In the genomic region with DNA sequence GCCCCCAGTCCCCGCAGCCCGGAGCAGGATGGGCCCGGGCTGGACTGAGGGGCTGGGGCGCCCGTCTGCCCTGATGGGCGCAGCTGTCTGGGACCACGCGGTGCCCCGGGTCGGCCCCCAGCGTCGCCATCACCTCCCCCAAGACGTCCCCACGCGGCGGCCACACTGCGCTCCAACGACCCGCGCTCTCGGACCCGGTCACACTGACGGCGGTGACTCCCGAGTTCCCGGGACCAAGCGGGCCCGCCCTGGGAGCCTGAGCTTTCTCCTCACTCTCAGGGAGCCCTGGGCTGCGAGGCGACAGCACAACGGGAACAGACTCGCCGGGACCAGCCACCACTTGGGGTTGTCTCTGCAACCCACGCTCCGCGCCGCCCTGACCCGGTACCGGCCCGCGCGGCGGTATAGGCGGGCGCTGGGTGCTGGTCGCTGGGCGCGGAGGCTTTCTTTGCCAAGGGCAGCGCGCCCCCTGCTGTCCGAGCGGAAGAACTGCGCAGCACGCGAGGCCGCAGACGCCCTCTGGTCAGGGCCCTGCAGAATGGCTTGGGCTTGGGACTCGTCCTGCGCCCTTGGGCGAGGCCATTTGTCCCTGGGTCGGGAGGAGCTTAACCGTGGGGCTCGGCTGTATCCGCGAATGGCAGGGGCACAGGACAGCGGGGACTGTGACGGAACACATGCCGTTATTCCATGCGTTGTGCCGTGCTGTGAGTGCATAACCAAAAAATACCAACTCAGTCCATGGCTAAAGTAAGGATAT, we compare ENCODE assay signal across 1 cellular context.
TF ChIP-seq lines count a peak whose summit lies in the region.

No MANE protein-coding gene starts in this region.

TF ChIP-seq in HepG2, 621 proteins besides CTCF, POLR2A, EP300 and RAD21 (continued from another document and continues in another):
- TF ChIP-seq, protein P1, sequence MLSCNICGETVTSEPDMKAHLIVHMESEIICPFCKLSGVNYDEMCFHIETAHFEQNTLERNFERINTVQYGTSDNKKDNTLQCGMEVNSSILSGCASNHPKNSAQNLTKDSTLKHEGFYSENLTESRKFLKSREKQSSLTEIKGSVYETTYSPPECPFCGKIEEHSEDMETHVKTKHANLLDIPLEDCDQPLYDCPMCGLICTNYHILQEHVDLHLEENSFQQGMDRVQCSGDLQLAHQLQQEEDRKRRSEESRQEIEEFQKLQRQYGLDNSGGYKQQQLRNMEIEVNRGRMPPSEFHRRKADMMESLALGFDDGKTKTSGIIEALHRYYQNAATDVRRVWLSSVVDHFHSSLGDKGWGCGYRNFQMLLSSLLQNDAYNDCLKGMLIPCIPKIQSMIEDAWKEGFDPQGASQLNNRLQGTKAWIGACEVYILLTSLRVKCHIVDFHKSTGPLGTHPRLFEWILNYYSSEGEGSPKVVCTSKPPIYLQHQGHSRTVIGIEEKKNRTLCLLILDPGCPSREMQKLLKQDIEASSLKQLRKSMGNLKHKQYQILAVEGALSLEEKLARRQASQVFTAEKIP (CRISPR knock-in tag; IDR thresholded peaks at IDR 0.05; ENCODE audit: borderline replicate concordance), result no peak
- TF ChIP-seq ZNF761 (CRISPR knock-in tag; conservative IDR thresholded peaks at IDR 0.05) (peak; percentile 72; the same call in 1 of the 2 replicates), SMARCC2 (IDR thresholded peaks at IDR 0.05) (no peak), ZNF549 (CRISPR knock-in tag; IDR thresholded peaks at IDR 0.05) (no peak), CEBPG (CRISPR knock-in tag; IDR thresholded peaks at IDR 0.05) (no peak), ZNF329 (CRISPR knock-in tag; IDR thresholded peaks at IDR 0.05; ENCODE audit: low read depth) (no peak), TGIF2 (CRISPR knock-in tag; IDR thresholded peaks at IDR 0.05) (no peak), ZNF350 (CRISPR knock-in tag; IDR thresholded peaks at IDR 0.05; ENCODE audit: borderline replicate concordance, low read depth) (peak; percentile 70; the same call in 1 of the 2 replicates), ATF2 (CRISPR knock-in tag; IDR thresholded peaks at IDR 0.05) (peak; percentile 65; the same call in 1 of the 2 replicates), ZNF556 (CRISPR knock-in tag; IDR thresholded peaks at IDR 0.05; ENCODE audit: borderline replicate concordance) (peak; percentile 94), KLF6 (CRISPR knock-in tag; IDR thresholded peaks at IDR 0.05) (no peak), SRSF1 (optimal IDR thresholded peaks at IDR 0.05; ENCODE audit: low read depth, low read length) (no peak), EHMT2 (IDR thresholded peaks at IDR 0.05; ENCODE audit: borderline replicate concordance, low read depth, low read length) (no peak), ZBTB39 (CRISPR knock-in tag; IDR thresholded peaks at IDR 0.05) (0 out of 2 replicates have a peak, but pooled peaks have one; percentile 23), CREB3 (CRISPR knock-in tag; IDR thresholded peaks at IDR 0.05) (no peak), ZNF124 (CRISPR knock-in tag; IDR thresholded peaks at IDR 0.05) (0 out of 2 replicates have a peak, but pooled peaks have one; percentile 33), ZNF672 (CRISPR knock-in tag; IDR thresholded peaks at IDR 0.05) (no peak), FOXJ3 (CRISPR knock-in tag; IDR thresholded peaks at IDR 0.05; ENCODE audit: borderline replicate concordance) (peak; percentile 38; the same call in 1 of the 2 replicates), STAG1 (CRISPR knock-in tag; IDR thresholded peaks at IDR 0.05) (peak; percentile 99), SRSF4 (IDR thresholded peaks at IDR 0.05; ENCODE audit: low read depth, low read length, poor library complexity, severe bottlenecking) (no peak), ZNF44 (CRISPR knock-in tag; IDR thresholded peaks at IDR 0.05) (no peak), ZNF263 (CRISPR knock-in tag; IDR thresholded peaks at IDR 0.05) (peak; percentile 40; the same call in 1 of the 2 replicates), PHF21A (CRISPR knock-in tag; IDR thresholded peaks at IDR 0.05) (peak; percentile 81), CENPT (CRISPR knock-in tag; IDR thresholded peaks at IDR 0.05; ENCODE audit: low read depth) (no peak), TEAD2 (CRISPR knock-in tag; IDR thresholded peaks at IDR 0.05) (no peak), ZNF292 (CRISPR knock-in tag; IDR thresholded peaks at IDR 0.05; ENCODE audit: borderline replicate concordance, low read depth) (no peak), TCF12 (IDR thresholded peaks at IDR 0.05) (no peak), TCF12 (CRISPR knock-in tag; IDR thresholded peaks at IDR 0.05) (no peak), MED8 (CRISPR knock-in tag; IDR thresholded peaks at IDR 0.05; ENCODE audit: insufficient replicate concordance) (no peak), ZNF75D (CRISPR knock-in tag; IDR thresholded peaks at IDR 0.05; ENCODE audit: borderline replicate concordance) (no peak), ZNF331 (CRISPR knock-in tag; IDR thresholded peaks at IDR 0.05) (peak; percentile 84; the same call in 1 of the 2 replicates), THAP11 (CRISPR knock-in tag; IDR thresholded peaks at IDR 0.05) (no peak; the same call in none of the 2 replicates), HMGA1 (CRISPR knock-in tag; conservative IDR thresholded peaks at IDR 0.05) (no peak), ASH2L (IDR thresholded peaks at IDR 0.05; ENCODE audit: insufficient read length, low read depth, low read length) (no peak), ZSCAN30 (CRISPR knock-in tag; IDR thresholded peaks at IDR 0.05) (peak; percentile 85; the same call in 1 of the 2 replicates), MNT (IDR thresholded peaks at IDR 0.05) (no peak), DNMT3B (CRISPR knock-in tag; conservative IDR thresholded peaks at IDR 0.05) (peak; percentile 72; the same call in 1 of the 2 replicates), WIZ (CRISPR knock-in tag; IDR thresholded peaks at IDR 0.05) (peak; percentile 32; the same call in 1 of the 2 replicates), CENPBD1 (CRISPR knock-in tag; IDR thresholded peaks at IDR 0.05; ENCODE audit: borderline replicate concordance, low read depth) (no peak), KDM5B (CRISPR knock-in tag; IDR thresholded peaks at IDR 0.05; ENCODE audit: borderline replicate concordance) (no peak; the same call in 1 of the 2 replicates), RBM39 (IDR thresholded peaks at IDR 0.05; ENCODE audit: low read depth, low read length, poor library complexity, severe bottlenecking) (peak; percentile 67), ZBTB1 (CRISPR knock-in tag; IDR thresholded peaks at IDR 0.05; ENCODE audit: borderline replicate concordance) (no peak), ZNF333 (CRISPR knock-in tag; IDR thresholded peaks at IDR 0.05; ENCODE audit: borderline replicate concordance) (no peak), ZNF234 (CRISPR knock-in tag; conservative IDR thresholded peaks at IDR 0.05) (no peak), ZNF841 (CRISPR knock-in tag; IDR thresholded peaks at IDR 0.05; ENCODE audit: borderline replicate concordance) (no peak), ZNF891 (CRISPR knock-in tag; IDR thresholded peaks at IDR 0.05) (peak; percentile 96), ZNF3 (CRISPR knock-in tag; IDR thresholded peaks at IDR 0.05) (no peak), PHB2 (IDR thresholded peaks at IDR 0.05; ENCODE audit: partially characterized antibody) (no peak), ZFP62 (CRISPR knock-in tag; IDR thresholded peaks at IDR 0.05) (no peak)
- TF ChIP-seq, protein P2, sequence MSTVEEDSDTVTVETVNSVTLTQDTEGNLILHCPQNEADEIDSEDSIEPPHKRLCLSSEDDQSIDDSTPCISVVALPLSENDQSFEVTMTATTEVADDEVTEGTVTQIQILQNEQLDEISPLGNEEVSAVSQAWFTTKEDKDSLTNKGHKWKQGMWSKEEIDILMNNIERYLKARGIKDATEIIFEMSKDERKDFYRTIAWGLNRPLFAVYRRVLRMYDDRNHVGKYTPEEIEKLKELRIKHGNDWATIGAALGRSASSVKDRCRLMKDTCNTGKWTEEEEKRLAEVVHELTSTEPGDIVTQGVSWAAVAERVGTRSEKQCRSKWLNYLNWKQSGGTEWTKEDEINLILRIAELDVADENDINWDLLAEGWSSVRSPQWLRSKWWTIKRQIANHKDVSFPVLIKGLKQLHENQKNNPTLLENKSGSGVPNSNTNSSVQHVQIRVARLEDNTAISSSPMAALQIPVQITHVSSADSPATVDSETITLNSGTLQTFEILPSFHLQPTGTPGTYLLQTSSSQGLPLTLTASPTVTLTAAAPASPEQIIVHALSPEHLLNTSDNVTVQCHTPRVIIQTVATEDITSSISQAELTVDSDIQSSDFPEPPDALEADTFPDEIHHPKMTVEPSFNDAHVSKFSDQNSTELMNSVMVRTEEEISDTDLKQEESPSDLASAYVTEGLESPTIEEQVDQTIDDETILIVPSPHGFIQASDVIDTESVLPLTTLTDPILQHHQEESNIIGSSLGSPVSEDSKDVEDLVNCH (CRISPR knock-in tag; IDR thresholded peaks at IDR 0.05), result no peak
- TF ChIP-seq, protein P3, sequence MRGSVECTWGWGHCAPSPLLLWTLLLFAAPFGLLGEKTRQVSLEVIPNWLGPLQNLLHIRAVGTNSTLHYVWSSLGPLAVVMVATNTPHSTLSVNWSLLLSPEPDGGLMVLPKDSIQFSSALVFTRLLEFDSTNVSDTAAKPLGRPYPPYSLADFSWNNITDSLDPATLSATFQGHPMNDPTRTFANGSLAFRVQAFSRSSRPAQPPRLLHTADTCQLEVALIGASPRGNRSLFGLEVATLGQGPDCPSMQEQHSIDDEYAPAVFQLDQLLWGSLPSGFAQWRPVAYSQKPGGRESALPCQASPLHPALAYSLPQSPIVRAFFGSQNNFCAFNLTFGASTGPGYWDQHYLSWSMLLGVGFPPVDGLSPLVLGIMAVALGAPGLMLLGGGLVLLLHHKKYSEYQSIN (CRISPR knock-in tag; IDR thresholded peaks at IDR 0.05; ENCODE audit: borderline replicate concordance), result no peak
- TF ChIP-seq, protein P4, sequence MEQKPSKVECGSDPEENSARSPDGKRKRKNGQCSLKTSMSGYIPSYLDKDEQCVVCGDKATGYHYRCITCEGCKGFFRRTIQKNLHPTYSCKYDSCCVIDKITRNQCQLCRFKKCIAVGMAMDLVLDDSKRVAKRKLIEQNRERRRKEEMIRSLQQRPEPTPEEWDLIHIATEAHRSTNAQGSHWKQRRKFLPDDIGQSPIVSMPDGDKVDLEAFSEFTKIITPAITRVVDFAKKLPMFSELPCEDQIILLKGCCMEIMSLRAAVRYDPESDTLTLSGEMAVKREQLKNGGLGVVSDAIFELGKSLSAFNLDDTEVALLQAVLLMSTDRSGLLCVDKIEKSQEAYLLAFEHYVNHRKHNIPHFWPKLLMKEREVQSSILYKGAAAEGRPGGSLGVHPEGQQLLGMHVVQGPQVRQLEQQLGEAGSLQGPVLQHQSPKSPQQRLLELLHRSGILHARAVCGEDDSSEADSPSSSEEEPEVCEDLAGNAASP (CRISPR knock-in tag; IDR thresholded peaks at IDR 0.05; ENCODE audit: borderline replicate concordance), result peak; percentile 74; the same call in 1 of the 2 replicates
- TF ChIP-seq, protein P5, sequence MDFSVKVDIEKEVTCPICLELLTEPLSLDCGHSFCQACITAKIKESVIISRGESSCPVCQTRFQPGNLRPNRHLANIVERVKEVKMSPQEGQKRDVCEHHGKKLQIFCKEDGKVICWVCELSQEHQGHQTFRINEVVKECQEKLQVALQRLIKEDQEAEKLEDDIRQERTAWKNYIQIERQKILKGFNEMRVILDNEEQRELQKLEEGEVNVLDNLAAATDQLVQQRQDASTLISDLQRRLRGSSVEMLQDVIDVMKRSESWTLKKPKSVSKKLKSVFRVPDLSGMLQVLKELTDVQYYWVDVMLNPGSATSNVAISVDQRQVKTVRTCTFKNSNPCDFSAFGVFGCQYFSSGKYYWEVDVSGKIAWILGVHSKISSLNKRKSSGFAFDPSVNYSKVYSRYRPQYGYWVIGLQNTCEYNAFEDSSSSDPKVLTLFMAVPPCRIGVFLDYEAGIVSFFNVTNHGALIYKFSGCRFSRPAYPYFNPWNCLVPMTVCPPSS (IDR thresholded peaks at IDR 0.05), result no peak
